11 cellular contexts compared by ENCODE assay signal in the genomic region with DNA sequence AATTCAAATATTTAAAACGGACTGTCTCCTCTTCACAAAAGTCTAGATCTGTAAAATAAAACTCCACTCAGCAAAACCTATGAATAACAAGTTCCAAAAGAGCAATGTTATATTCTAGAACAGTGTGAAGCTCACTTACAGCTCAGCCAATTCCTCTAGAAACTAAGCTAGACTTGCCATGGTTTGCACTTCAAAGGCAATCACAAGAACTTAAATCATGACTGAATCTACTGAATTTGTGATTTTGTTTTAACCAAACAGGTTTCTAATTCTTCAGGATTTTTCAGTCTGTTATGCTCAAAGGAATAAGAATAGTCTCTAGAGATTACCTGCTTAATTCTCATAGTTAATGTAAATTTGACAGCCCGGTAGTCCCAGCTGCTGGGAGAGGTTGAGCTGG. TPM values are rescaled to one million over a fixed set of nuclear protein-coding genes. Genes with fewer than 3 reads are reported as not detected.
DNase-seq lines count a peak whose midpoint lies in the region; ATAC-seq and TF ChIP-seq lines count a peak whose summit lies in the region.
"Had no signal": no experiment of that assay in that cellular context is flagged by ENCODE, and none has a peak within 500 bp of the region (broad histone marks: within the 10 kb centered on the region; RNA-seq: fewer than 3 reads in every experiment).

No MANE protein-coding gene starts in this region.

- no peaks in the 10 kb centered on the region for H3K9me3 ChIP-seq in mammary epithelial cell (replicated peaks; ENCODE audit: insufficient read depth, low read length)
- no peaks in the 10 kb centered on the region for H3K9me3 ChIP-seq in PC-3 (ENCODE audit: low read length)

- POLR2A ChIA-PET in MCF 10A (lab: Yijun Ruan, JAX) (interaction anchor here (0.7 to 1.7 kb wide), 4 partner anchors 10 to 80 kb away, joined by 3 to 10 read pairs (median 4); no protein-coding TSS in a partner anchor), PC-3 (lab: Charles Lee; ENCODE audit: unreplicated experiment) (no interaction called here)

- no peak overlapping the region for H3K4me3 Mint-ChIP-seq in MCF 10A (ENCODE audit: unreplicated experiment)

- 92% methylated on average over 2 of the region's 2 CpGs for WGBS in mammary epithelial cell (ENCODE audit: low coverage, missing lambda C conversion rate)

- DNase-seq in mammary epithelial cell: no peak
- DNase-seq in MCF 10A (ENCODE audit: unreplicated experiment): no peak
- DNase-seq in PC-3: no peak
- DNase-seq in fibroblast of the aortic adventitia (ENCODE audit: low read depth): peak; percentile 3
- DNase-seq in putamen (ENCODE audit: low spot score): no peak
- no peak for DNase-seq in SHP77 (lab: John Stamatoyannopoulos, UW)
- DNase-seq: activated CD4-positive, alpha-beta T cell treated with anti-CD3 and anti-CD28 coated beads, Interleukin-2, amount 50 U/mL, for 48 hours; amygdala; GF-D8 had no signal

- H3K4me1 Mint-ChIP-seq in MCF 10A (ENCODE audit: insufficient read depth, unreplicated experiment): peaks cover 4% of the 10 kb centered on the region

- intact Hi-C loops in mammary epithelial cell (cut with micrococcal nuclease): loop anchor here (5.0 kb wide), 1 partner anchor 56 kb away; no protein-coding TSS in a partner anchor
- intact Hi-C loops in MCF 10A (cut with micrococcal nuclease): no loop called here
- intact Hi-C loops in PC-3 (cut with micrococcal nuclease): loop anchor here (2.0 kb wide), 1 partner anchor 55 kb away; no protein-coding TSS in a partner anchor

- H3K4me1 ChIP-seq in mammary epithelial cell (ENCODE audit: insufficient read depth, low read length) (peaks cover 15% of the 10 kb centered on the region), PC-3 (ENCODE audit: insufficient read depth, low read length) (peaks cover 27% of the 10 kb centered on the region)

- no peaks in the 10 kb centered on the region for H3F3A ChIP-seq in PC-3 (ENCODE audit: low read length, unreplicated experiment)

- no peak overlapping the region for H3K27ac Mint-ChIP-seq in MCF 10A (ENCODE audit: low read depth, unreplicated experiment)

- dilution Hi-C loops in mammary epithelial cell (cut with HindIII; ENCODE audit: low sequenced_read_pairs): no loop called here

- H3K9me2 ChIP-seq in PC-3 (replicated peaks; ENCODE audit: low read length): no peaks in the 10 kb centered on the region

- H4K20me1 ChIP-seq in mammary epithelial cell (ENCODE audit: insufficient read depth, low read length): no peaks in the 10 kb centered on the region
- no peaks in the 10 kb centered on the region for H4K20me1 ChIP-seq in PC-3 (ENCODE audit: low read length)

- H3K79me2 ChIP-seq in mammary epithelial cell (ENCODE audit: insufficient read depth, low read length) (no peaks in the 10 kb centered on the region), PC-3 (ENCODE audit: low read length) (no peaks in the 10 kb centered on the region)

- no peak overlapping the region for H3K27ac ChIP-seq in mammary epithelial cell (ENCODE audit: insufficient read depth, low read depth, low read length)
- H3K27ac ChIP-seq in PC-3 (ENCODE audit: low read length): no peak overlapping the region
- H3K27ac ChIP-seq in temporal lobe (ENCODE audit: low read depth, low read length): peak overlapping the region; percentile 91

- H3K27me3 ChIP-seq in mammary epithelial cell (ENCODE audit: insufficient read depth, low read length) (no peaks in the 10 kb centered on the region), PC-3 (ENCODE audit: low read length) (no peaks in the 10 kb centered on the region)

- no peaks in the 10 kb centered on the region for H3K36me3 Mint-ChIP-seq in MCF 10A (ENCODE audit: insufficient read depth, unreplicated experiment)

- CTCF ChIA-PET in mammary epithelial cell (lab: Charles Lee; ENCODE audit: low non-redundant PET): no interaction called here
- CTCF ChIA-PET in MCF 10A (lab: Yijun Ruan, JAX): no interaction called here
- CTCF ChIA-PET in PC-3 (lab: Charles Lee): interaction anchor here (1.8 kb wide), 1 partner anchor 109 kb away, joined by 11 read pairs; no protein-coding TSS in a partner anchor

- H3K9ac ChIP-seq in mammary epithelial cell (ENCODE audit: insufficient read depth, low read length) (no peak overlapping the region), PC-3 (ENCODE audit: low read length) (peak overlapping the region; percentile 79; the same call in 1 of the 2 replicates)

- H3K36me3 ChIP-seq in mammary epithelial cell (ENCODE audit: insufficient read depth, low read length) (no peaks in the 10 kb centered on the region), PC-3 (ENCODE audit: low read depth, low read length) (no peaks in the 10 kb centered on the region)

- H3K4me3 ChIP-seq in mammary epithelial cell (replicated peaks in 1 of 3; ENCODE audit: insufficient read depth in 1 of 3, low read depth in 2 of 3, low read length in 3 of 3): no peak overlapping the region
- H3K4me3 ChIP-seq in PC-3 (ENCODE audit: low read length): peak overlapping the region; percentile 72; the same call in 1 of the 2 replicates
- no peak overlapping the region for H3K4me3 ChIP-seq in fibroblast of the aortic adventitia (ENCODE audit: low read depth, low read length)

- TF ChIP-seq CTCF in mammary epithelial cell (conservative IDR thresholded peaks at IDR 0.05 in 1 of 2, IDR thresholded peaks at IDR 0.05 in 1 of 2; ENCODE audit: extremely low read depth in 1 of 2, insufficient read depth in 1 of 2, low read depth in 1 of 2, low read length in 2 of 2) (no peak), MCF 10A (IDR thresholded peaks at IDR 0.05; ENCODE audit: unreplicated experiment) (no peak), PC-3 (conservative IDR thresholded peaks at IDR 0.05; ENCODE audit: low read depth, low read length) (no peak), fibroblast of the aortic adventitia (IDR thresholded peaks at IDR 0.05; ENCODE audit: insufficient read depth, low read length) (no peak)

- ATAC-seq in PC-3: no peak
- no peak for ATAC-seq in HG02981 (IDR thresholded peaks at IDR 0.05; ENCODE audit: unreplicated experiment)

- in situ Hi-C loops in mammary epithelial cell (cut with MboI; ENCODE audit: low sequenced_read_pairs in 2 of 2): no loop called here

- BruUV-seq in mammary epithelial cell (replicated peaks; lab: Mats Ljungman, UMichigan) (no TSS peak), MCF 10A (replicated peaks; lab: Mats Ljungman, UMichigan) (no TSS peak), PC-3 (replicated peaks; lab: Mats Ljungman, UMichigan) (no TSS peak)

- peak overlapping the region; percentile 23 for H3K4me2 ChIP-seq in mammary epithelial cell (ENCODE audit: insufficient read depth, low read depth, low read length)
- peak overlapping the region; percentile 94 for H3K4me2 ChIP-seq in PC-3 (ENCODE audit: low read length)

- H3K27me3 Mint-ChIP-seq in MCF 10A (ENCODE audit: insufficient read depth, unreplicated experiment): no peaks in the 10 kb centered on the region

- H3K9me3 Mint-ChIP-seq in MCF 10A (ENCODE audit: unreplicated experiment): no peaks in the 10 kb centered on the region

- H2AFZ ChIP-seq in mammary epithelial cell (ENCODE audit: low read depth, low read length): peak overlapping the region; percentile 64
- peak overlapping the region; percentile 94; the same call in 1 of the 2 replicates for H2AFZ ChIP-seq in PC-3 (ENCODE audit: low read length)

RNA-seq across cellular contexts. Expression of gene PKD2L2, which starts 1.4 kb away (rescaled TPM):
- total RNA-seq in mammary epithelial cell: not detected
- not detected for polyA plus RNA-seq in mammary epithelial cell
- not detected for polyA minus RNA-seq in mammary epithelial cell
- not detected in 2 replicates for total RNA-seq in MCF 10A (2022)
- not detected in 2 replicates for total RNA-seq in PC-3 (2014; rRNA removed)
- not detected in 2 replicates for total RNA-seq in fibroblast of the aortic adventitia (ENCODE audit: low replicate concordance)
- under 0.01 TPM for total RNA-seq in temporal lobe

RNA-seq across cellular contexts. Expression of gene MYOT, which starts 20.2 kb away (rescaled TPM):
- 1 to 10 TPM in 1 of 2 donors, under 1 TPM in 1; 0.12 to 3.0 TPM for total RNA-seq in mammary epithelial cell
- 0.75 TPM for polyA plus RNA-seq in mammary epithelial cell
- polyA minus RNA-seq in mammary epithelial cell: not detected
- total RNA-seq in MCF 10A (2022): not detected in 2 replicates
- total RNA-seq in PC-3 (2014; rRNA removed): not detected in 2 replicates
- not detected in 2 replicates for total RNA-seq in fibroblast of the aortic adventitia (ENCODE audit: low replicate concordance)
- not detected for total RNA-seq in temporal lobe
